In the genomic region with DNA sequence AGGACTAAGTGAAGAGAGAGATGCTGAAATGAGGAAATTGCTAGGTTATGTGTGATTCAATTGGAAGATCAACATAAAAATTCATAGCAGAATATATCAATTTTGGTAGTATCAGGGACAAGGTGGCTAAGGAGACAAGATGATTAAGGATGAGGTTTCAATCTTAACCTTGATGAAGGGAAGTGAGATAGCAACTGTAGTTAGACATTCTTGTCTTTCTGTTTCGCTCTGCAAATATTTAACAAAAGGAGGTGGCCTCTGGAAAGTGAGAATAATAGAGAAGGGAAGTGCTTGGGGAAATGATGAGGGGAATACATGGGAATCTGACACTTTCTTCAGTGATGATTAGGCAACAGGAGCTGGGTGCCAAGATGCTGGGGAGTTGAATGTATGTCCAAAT, we compare ENCODE assay signal across 33 cellular contexts.
"Had no signal": no experiment of that assay in that cellular context is flagged by ENCODE, and none has a peak within 500 bp of the region (broad histone marks: within the 10 kb centered on the region; RNA-seq: fewer than 3 reads in every experiment).

No MANE protein-coding gene starts in this region.

- H3K4me1 Mint-ChIP-seq: activated B cell treated with CpG ODN at 0.5 μM for 24 hours; activated CD4-positive, alpha-beta T cell treated with anti-CD3 and anti-CD28 coated beads, Interleukin-2, amount 10 ng/mL, durations not matched to agents 24 days and 14 days; activated naive CD4-positive, alpha-beta T cell treated with anti-CD3 and anti-CD28 coated beads, Interleukin-2, amount 10 ng/mL, durations not matched to agents 7 days and 5 days; activated naive CD4-positive, alpha-beta T cell treated with anti-CD3 and anti-CD28 coated beads, Interleukin-2, amount 50 U/mL, for 24 hours; activated naive CD8-positive, alpha-beta T cell treated with anti-CD3 and anti-CD28 coated beads, Interleukin-2, amount 10 ng/mL, durations not matched to agents 7 days and 5 days; activated naive CD8-positive, alpha-beta T cell treated with anti-CD3 and anti-CD28 coated beads, Interleukin-2, amount 50 U/mL, for 24 hours; brain; central memory CD8-positive, alpha-beta T cell had no signal

- H3K9me3 ChIP-seq: ascending aorta had no signal

- H3K4me1 ChIP-seq: ascending aorta had no signal

- H3K4me3 Mint-ChIP-seq: activated B cell treated with CpG ODN at 0.5 μM for 24 hours; activated CD4-positive, alpha-beta memory T cell treated with anti-CD3 and anti-CD28 coated beads for 36 hours; activated CD4-positive, alpha-beta T cell treated with anti-CD3 and anti-CD28 coated beads, Interleukin-2, amount 10 ng/mL, durations not matched to agents 24 days and 14 days; activated CD8-positive, alpha-beta T cell treated with anti-CD3 and anti-CD28 coated beads for 36 hours; activated naive CD4-positive, alpha-beta T cell treated with anti-CD3 and anti-CD28 coated beads, Interleukin-2, amount 10 ng/mL, durations not matched to agents 7 days and 5 days; activated naive CD4-positive, alpha-beta T cell treated with anti-CD3 and anti-CD28 coated beads, Interleukin-2, amount 50 U/mL, for 24 hours; activated naive CD8-positive, alpha-beta T cell; activated naive CD8-positive, alpha-beta T cell treated with anti-CD3 and anti-CD28 coated beads, Interleukin-2, amount 10 ng/mL, durations not matched to agents 7 days and 5 days; activated naive CD8-positive, alpha-beta T cell treated with anti-CD3 and anti-CD28 coated beads, Interleukin-2, amount 50 U/mL, for 24 hours; activated T-cell treated with anti-CD3 and anti-CD28 coated beads, Interleukin-2, amount 50 U/mL, for 24 hours; brain; central memory CD8-positive, alpha-beta T cell; T-helper 1 cell treated with Interleukin-12 subunit alpha and Interleukin-12 subunit beta and Interleukin-4 antibody, amounts not matched to agents 30 μg/mL and 1 μg/mL, for 36 hours; T-helper 2 cell treated with Interferon-gamma antibody and Interleukin-4, amounts not matched to agents 5 μg/mL and 100 μg/mL, for 36 hours had no signal

- H3K36me3 ChIP-seq: ascending aorta, cardiac muscle cell had no signal

- H3K27me3 ChIP-seq: ascending aorta, cardiac muscle cell had no signal

- H3K4me3 ChIP-seq: ascending aorta, cardiac muscle cell had no signal

- H3K27me3 Mint-ChIP-seq: activated B cell treated with CpG ODN at 0.5 μM for 24 hours; activated CD4-positive, alpha-beta memory T cell treated with anti-CD3 and anti-CD28 coated beads for 36 hours; activated CD4-positive, alpha-beta T cell treated with anti-CD3 and anti-CD28 coated beads, Interleukin-2, amount 10 ng/mL, durations not matched to agents 24 days and 14 days; activated CD8-positive, alpha-beta T cell treated with anti-CD3 and anti-CD28 coated beads for 36 hours; activated naive CD4-positive, alpha-beta T cell treated with anti-CD3 and anti-CD28 coated beads, Interleukin-2, amount 10 ng/mL, durations not matched to agents 7 days and 5 days; activated naive CD4-positive, alpha-beta T cell treated with anti-CD3 and anti-CD28 coated beads, Interleukin-2, amount 50 U/mL, for 24 hours; activated naive CD8-positive, alpha-beta T cell; activated naive CD8-positive, alpha-beta T cell treated with anti-CD3 and anti-CD28 coated beads, Interleukin-2, amount 10 ng/mL, durations not matched to agents 7 days and 5 days; activated naive CD8-positive, alpha-beta T cell treated with anti-CD3 and anti-CD28 coated beads, Interleukin-2, amount 50 U/mL, for 24 hours; activated T-cell treated with anti-CD3 and anti-CD28 coated beads, Interleukin-2, amount 50 U/mL, for 24 hours; brain; central memory CD8-positive, alpha-beta T cell had no signal

- ATAC-seq: activated CD8-positive, alpha-beta T cell treated with anti-CD3 and anti-CD28 coated beads for 36 hours; activated naive CD8-positive, alpha-beta T cell treated with anti-CD3 and anti-CD28 coated beads, Interleukin-2, amount 50 U/mL, for 24 hours had no signal

- H3K36me3 Mint-ChIP-seq: activated CD4-positive, alpha-beta memory T cell treated with anti-CD3 and anti-CD28 coated beads for 36 hours; activated naive CD4-positive, alpha-beta T cell treated with anti-CD3 and anti-CD28 coated beads, Interleukin-2, amount 10 ng/mL, durations not matched to agents 7 days and 5 days; activated naive CD4-positive, alpha-beta T cell treated with anti-CD3 and anti-CD28 coated beads, Interleukin-2, amount 50 U/mL, for 24 hours; activated naive CD8-positive, alpha-beta T cell; activated naive CD8-positive, alpha-beta T cell treated with anti-CD3 and anti-CD28 coated beads, Interleukin-2, amount 10 ng/mL, durations not matched to agents 7 days and 5 days; brain had no signal

- H3K27ac Mint-ChIP-seq: activated B cell treated with CpG ODN at 0.5 μM for 24 hours; activated CD4-positive, alpha-beta memory T cell treated with anti-CD3 and anti-CD28 coated beads for 36 hours; activated CD4-positive, alpha-beta T cell treated with anti-CD3 and anti-CD28 coated beads, Interleukin-2, amount 10 ng/mL, durations not matched to agents 24 days and 14 days; activated CD8-positive, alpha-beta T cell treated with anti-CD3 and anti-CD28 coated beads for 36 hours; activated naive CD4-positive, alpha-beta T cell treated with anti-CD3 and anti-CD28 coated beads, Interleukin-2, amount 10 ng/mL, durations not matched to agents 7 days and 5 days; activated naive CD4-positive, alpha-beta T cell treated with anti-CD3 and anti-CD28 coated beads, Interleukin-2, amount 50 U/mL, for 24 hours; activated naive CD8-positive, alpha-beta T cell; activated naive CD8-positive, alpha-beta T cell treated with anti-CD3 and anti-CD28 coated beads, Interleukin-2, amount 10 ng/mL, durations not matched to agents 7 days and 5 days; activated naive CD8-positive, alpha-beta T cell treated with anti-CD3 and anti-CD28 coated beads, Interleukin-2, amount 50 U/mL, for 24 hours; activated T-cell treated with anti-CD3 and anti-CD28 coated beads, Interleukin-2, amount 50 U/mL, for 24 hours; activated T-helper 2 cell treated with anti-CD3 and anti-CD28 coated beads, Interferon-gamma antibody, Interleukin-2, Interleukin-4, amounts not matched to agents 10 μg/mL and 5 μg/mL and 100 μg/mL, durations not matched to agents 14 hours and 24 hours and 36 hours; brain; T-helper 1 cell treated with Interleukin-12 subunit alpha and Interleukin-12 subunit beta and Interleukin-4 antibody, amounts not matched to agents 30 μg/mL and 1 μg/mL, for 36 hours; T-helper 2 cell treated with Interferon-gamma antibody and Interleukin-4, amounts not matched to agents 5 μg/mL and 100 μg/mL, for 36 hours had no signal

- H3K27ac ChIP-seq: ascending aorta, cardiac muscle cell, VCaP had no signal

- H3K9me3 Mint-ChIP-seq: activated B cell treated with CpG ODN at 0.5 μM for 24 hours; activated CD4-positive, alpha-beta T cell treated with anti-CD3 and anti-CD28 coated beads, Interleukin-2, amount 10 ng/mL, durations not matched to agents 24 days and 14 days; activated CD8-positive, alpha-beta T cell treated with anti-CD3 and anti-CD28 coated beads for 36 hours; activated naive CD4-positive, alpha-beta T cell treated with anti-CD3 and anti-CD28 coated beads, Interleukin-2, amount 10 ng/mL, durations not matched to agents 7 days and 5 days; activated naive CD4-positive, alpha-beta T cell treated with anti-CD3 and anti-CD28 coated beads, Interleukin-2, amount 50 U/mL, for 24 hours; activated naive CD8-positive, alpha-beta T cell treated with anti-CD3 and anti-CD28 coated beads, Interleukin-2, amount 10 ng/mL, durations not matched to agents 7 days and 5 days; activated naive CD8-positive, alpha-beta T cell treated with anti-CD3 and anti-CD28 coated beads, Interleukin-2, amount 50 U/mL, for 24 hours; activated T-helper 2 cell treated with anti-CD3 and anti-CD28 coated beads, Interferon-gamma antibody, Interleukin-2, Interleukin-4, amounts not matched to agents 10 μg/mL and 5 μg/mL and 100 μg/mL, durations not matched to agents 14 hours and 24 hours and 36 hours; brain had no signal

- DNase-seq: activated B cell treated with CpG ODN at 0.5 μM for 24 hours; activated CD4-positive, alpha-beta memory T cell treated with anti-CD3 and anti-CD28 coated beads for 36 hours; activated CD4-positive, alpha-beta T cell treated with anti-CD3 and anti-CD28 coated beads for 4 hours; activated CD4-positive, alpha-beta T cell treated with anti-CD3 and anti-CD28 coated beads, Interleukin-2, amount 10 ng/mL, durations not matched to agents 24 days and 14 days; activated CD4-positive, alpha-beta T cell treated with anti-CD3 and anti-CD28 coated beads, Interleukin-2, amount 50 U/mL, for 1 hour; activated CD4-positive, alpha-beta T cell treated with anti-CD3 and anti-CD28 coated beads, Interleukin-2, amount 50 U/mL, for 4 hours; activated CD4-positive, CD25-positive, alpha-beta regulatory T cell treated with anti-CD3 and anti-CD28 coated beads, Interleukin-2, amount 50 U/mL, for 72 hours; activated CD8-positive, alpha-beta memory T cell treated with anti-CD3 and anti-CD28 coated beads, Interleukin-2, amount 50 U/mL, for 4 hours; activated CD8-positive, alpha-beta T cell treated with anti-CD3 and anti-CD28 coated beads for 36 hours; activated effector memory CD4-positive, alpha-beta T cell treated with Interleukin-2 at 50 U/mL for 16 hours; activated gamma-delta T cell; activated naive CD4-positive, alpha-beta T cell treated with anti-CD3 and anti-CD28 coated beads, Interleukin-2, amount 10 ng/mL, durations not matched to agents 7 days and 5 days; activated naive CD4-positive, alpha-beta T cell treated with Interleukin-2 at 50 U/mL for 16 hours; activated naive CD8-positive, alpha-beta T cell treated with anti-CD3 and anti-CD28 coated beads, Interleukin-2, amount 10 ng/mL, durations not matched to agents 7 days and 5 days; activated naive CD8-positive, alpha-beta T cell treated with anti-CD3 and anti-CD28 coated beads, Interleukin-2, amount 50 U/mL, for 24 hours; activated T-cell treated with anti-CD3 and anti-CD28 coated beads, Interleukin-2, amount 50 U/mL, for 24 hours; activated T-cell treated with anti-CD3 and anti-CD28 coated beads, Interleukin-2, amount 50 U/mL, for 48 hours; amygdala; anterior cingulate cortex; caudate nucleus; cerebellar nuclear complex; T-helper 2 cell; T-helper 9 cell had no signal
